In genomic region chr14:99389171-99389826, GRCh38 we compare ENCODE assay signal across 8 cellular contexts.
A peak's percentile ranks its signal among the peaks of the same experiment; 100 is the strongest.
DNase-seq lines count a peak whose midpoint lies in the region; ATAC-seq and TF ChIP-seq lines count a peak whose summit lies in the region.

No MANE protein-coding gene starts in this region.

- POLR2A ChIA-PET in CD8-positive, alpha-beta memory T cell (lab: Charles Lee) = no interaction called here

- 17 to 23% (median 19%) methylated on average over 18 to 24 of the region's 24 CpGs for WGBS in adrenal gland, 4 donors

- no peaks in the 10 kb centered on the region for H4K20me1 ChIP-seq in OCI-LY3 (ENCODE audit: insufficient read depth, low read length)

- peak in 3 of 5 donors; percentile 4 to 17 (median 15) for DNase-seq in CD8-positive, alpha-beta memory T cell
- DNase-seq in adrenal gland (peak in 5 of 7 donors; percentile 30 to 68 (median 51)), kidney epithelial cell (ENCODE audit: low read depth) (no peak)
- peak; percentile 4 to 11 for DNase-seq in stimulated activated CD8-positive, alpha-beta memory T cell treated with anti-CD3 and anti-CD28 coated beads, Interleukin-7, amount 100 ng/mL, for 48 hours (ENCODE audit: extremely low read depth in 1 of 2, low read depth in 1 of 2)

- peaks cover 0 to 3% (median 0%) of the 10 kb centered on the region in 3 donors for H3K36me3 Mint-ChIP-seq in CD8-positive, alpha-beta memory T cell

- H3K4me1 ChIP-seq in CD8-positive, alpha-beta memory T cell (ENCODE audit: insufficient read depth, low read length) = peaks cover 8% of the 10 kb centered on the region
- no peaks in the 10 kb centered on the region for H3K4me1 ChIP-seq in OCI-LY3 (ENCODE audit: low read length)
- peaks cover 0 to 4% of the 10 kb centered on the region in 2 donors for H3K4me1 ChIP-seq in adrenal gland (replicated peaks in 1 of 2)

- ATAC-seq in GM21515 (IDR thresholded peaks at IDR 0.05; ENCODE audit: unreplicated experiment) (peak; percentile 43), HG03378 (IDR thresholded peaks at IDR 0.05; ENCODE audit: unreplicated experiment) (no peak), GM21367 (IDR thresholded peaks at IDR 0.05; ENCODE audit: unreplicated experiment) (no peak)

- no peak overlapping the region for H3K9ac ChIP-seq in OCI-LY3 (ENCODE audit: low read length)

- no peaks in the 10 kb centered on the region for H3K36me3 ChIP-seq in CD8-positive, alpha-beta memory T cell (ENCODE audit: insufficient read depth, low read length)
- H3K36me3 ChIP-seq in OCI-LY3 (replicated peaks; ENCODE audit: low read depth, low read length) = no peaks in the 10 kb centered on the region
- H3K36me3 ChIP-seq in adrenal gland (replicated peaks in 1 of 2) = no peaks in the 10 kb centered on the region
- no peaks in the 10 kb centered on the region for H3K36me3 ChIP-seq in kidney epithelial cell (ENCODE audit: control insufficient read depth, insufficient read depth, low read length)

- no peak overlapping the region for H3K4me3 ChIP-seq in CD8-positive, alpha-beta memory T cell (ENCODE audit: low read length)
- peak overlapping the region; percentile 51 for H3K4me3 ChIP-seq in OCI-LY3 (ENCODE audit: low read length)
- H3K4me3 ChIP-seq in adrenal gland = no peak overlapping the region
- H3K4me3 ChIP-seq in kidney epithelial cell (ENCODE audit: low read depth, low read length) = no peak overlapping the region

- H3K4me1 Mint-ChIP-seq in CD8-positive, alpha-beta memory T cell = peaks cover 16 to 27% (median 21%) of the 10 kb centered on the region in 3 donors

- H3K4me2 ChIP-seq in OCI-LY3 (ENCODE audit: low read length) = peak overlapping the region; percentile 45

- H3K27me3 ChIP-seq in CD8-positive, alpha-beta memory T cell (ENCODE audit: insufficient read depth, low read length, poor library complexity, severe bottlenecking) = peaks cover 3% of the 10 kb centered on the region
- H3K27me3 ChIP-seq in OCI-LY3 (ENCODE audit: low read depth, low read length) (peaks cover 5% of the 10 kb centered on the region), adrenal gland (no peaks in the 10 kb centered on the region), kidney epithelial cell (ENCODE audit: control insufficient read depth, insufficient read depth, low read length) (peaks cover 8% of the 10 kb centered on the region)

- CTCF ChIA-PET in CD8-positive, alpha-beta memory T cell (lab: Charles Lee) = interaction anchor here (0.9 to 1.7 kb wide), 5 partner anchors 9 to 85 kb away, joined by 3 to 12 read pairs (median 5); no protein-coding TSS in a partner anchor

- H3K9me3 Mint-ChIP-seq in CD8-positive, alpha-beta memory T cell = no peaks in the 10 kb centered on the region

- no peak overlapping the region for H3K4me3 Mint-ChIP-seq in CD8-positive, alpha-beta memory T cell

- peak; percentile 75 for TF ChIP-seq CTCF in OCI-LY3 (IDR thresholded peaks at IDR 0.05; ENCODE audit: low read depth, low read length)
- TF ChIP-seq CTCF in adrenal gland (IDR thresholded peaks at IDR 0.05) = peak; percentile 39 to 77 (median 56)
- TF ChIP-seq CTCF in kidney epithelial cell (IDR thresholded peaks at IDR 0.05; ENCODE audit: insufficient read depth, low read length, poor library complexity, severe bottlenecking) = peak; percentile 93

- no peak for TF ChIP-seq POLR2A in adrenal gland (IDR thresholded peaks at IDR 0.05)

- H3K79me2 ChIP-seq in OCI-LY3 (ENCODE audit: low read length) = no peaks in the 10 kb centered on the region

- no peak overlapping the region for H2AFZ ChIP-seq in OCI-LY3 (ENCODE audit: low read depth, low read length)

- H3K27me3 Mint-ChIP-seq in CD8-positive, alpha-beta memory T cell = peaks cover 5 to 15% of the 10 kb centered on the region in 2 donors

- intact Hi-C loops in adrenal gland (cut with DNase I) = no loop called here

- no peak overlapping the region for H3K27ac ChIP-seq in CD8-positive, alpha-beta memory T cell (ENCODE audit: low read depth, low read length)
- H3K27ac ChIP-seq in OCI-LY3 (ENCODE audit: low read length) = no peak overlapping the region
- no peak overlapping the region for H3K27ac ChIP-seq in adrenal gland

- H3K9me3 ChIP-seq in CD8-positive, alpha-beta memory T cell (ENCODE audit: low read length) = no peaks in the 10 kb centered on the region
- H3K9me3 ChIP-seq in OCI-LY3 (ENCODE audit: insufficient read depth, low read length) = no peaks in the 10 kb centered on the region
- no peaks in the 10 kb centered on the region for H3K9me3 ChIP-seq in adrenal gland (replicated peaks in 1 of 3)

- peak overlapping the region in 1 of 8 donors; percentile 61 for H3K27ac Mint-ChIP-seq in CD8-positive, alpha-beta memory T cell
